ENCODE assay signal across 9 cellular contexts in the genomic region with DNA sequence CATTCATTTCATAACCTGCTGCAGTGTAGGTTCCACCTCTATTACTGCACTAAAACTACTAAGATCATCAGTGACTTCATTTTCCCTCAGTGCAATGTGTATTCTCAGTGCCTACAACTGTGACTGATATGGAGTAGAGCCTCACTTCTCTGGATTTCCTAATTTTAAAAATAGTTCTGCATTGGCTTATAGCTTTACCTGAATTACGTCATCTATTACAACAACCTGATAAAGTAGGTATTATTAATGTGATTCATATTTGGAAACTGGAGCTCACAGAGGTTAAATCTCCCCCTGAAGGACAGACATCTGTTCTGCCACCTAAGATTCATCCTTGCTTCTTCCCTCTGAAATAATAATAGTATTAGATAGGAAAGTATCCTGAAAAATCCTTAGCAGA.
"Had no signal": no experiment of that assay in that cellular context is flagged by ENCODE, and none has a peak within 500 bp of the region (broad histone marks: within the 10 kb centered on the region; RNA-seq: fewer than 3 reads in every experiment).

No MANE protein-coding gene starts in this region.

- H3K9ac ChIP-seq: KMS-11 had no signal

- ATAC-seq: GM23338 had no signal

- H2AFZ ChIP-seq: GM23338 had no signal

- H3K4me2 ChIP-seq: GM23338, KMS-11 had no signal

- DNase-seq: H9, HCEC 1CT, KBM-7 had no signal

- H3K27ac ChIP-seq: HL-60, KMS-11 had no signal

- FAIRE-seq: H1, H54, HTR-8/SVneo had no signal

- H3K4me3 ChIP-seq: GM23338 had no signal
